In genomic region chr19:13099073-13099999, GRCh38 we compare ENCODE assay signal across 1 cellular context.
A peak's percentile ranks its signal among the peaks of the same experiment; 100 is the strongest.
TF ChIP-seq lines count a peak whose summit lies in the region.

No MANE protein-coding gene starts in this region.

TF ChIP-seq in HepG2, 621 proteins besides CTCF, POLR2A, EP300 and RAD21:
- TF ChIP-seq KLF11 (CRISPR knock-in tag; IDR thresholded peaks at IDR 0.05), result no peak
- TF ChIP-seq AGO2 (optimal IDR thresholded peaks at IDR 0.05; ENCODE audit: low read depth, low read length), result peak; percentile 77
- TF ChIP-seq ZNF770 (CRISPR knock-in tag; IDR thresholded peaks at IDR 0.05), result no peak
- no peak for TF ChIP-seq MAFK (conservative IDR thresholded peaks at IDR 0.05 in 1 of 2, IDR thresholded peaks at IDR 0.05 in 1 of 2; ENCODE audit: low read length in 2 of 2)
- no peak for TF ChIP-seq CENPBD1 (CRISPR knock-in tag; IDR thresholded peaks at IDR 0.05; ENCODE audit: borderline replicate concordance, low read depth)
- TF ChIP-seq ZBTB33 (CRISPR knock-in tag; IDR thresholded peaks at IDR 0.05), result peak; percentile 13; the same call in 1 of the 2 replicates
- no peak for TF ChIP-seq SMAD1 (CRISPR knock-in tag; IDR thresholded peaks at IDR 0.05; ENCODE audit: borderline replicate concordance, low read depth)
- no peak for TF ChIP-seq RXRA (CRISPR knock-in tag; IDR thresholded peaks at IDR 0.05)
- TF ChIP-seq PRPF4 (IDR thresholded peaks at IDR 0.05; ENCODE audit: low read depth, low read length, poor library complexity, severe bottlenecking), result no peak
- no peak for TF ChIP-seq YY1 (IDR thresholded peaks at IDR 0.05; ENCODE audit: insufficient read depth, insufficient replicate concordance, low read depth, low read length)
- TF ChIP-seq ZNF761 (CRISPR knock-in tag; conservative IDR thresholded peaks at IDR 0.05), result no peak
- peak; percentile 26 for TF ChIP-seq RBM22 (optimal IDR thresholded peaks at IDR 0.05; ENCODE audit: low read length)
- no peak for TF ChIP-seq ZNF567 (CRISPR knock-in tag; IDR thresholded peaks at IDR 0.05; ENCODE audit: borderline replicate concordance)
- no peak for TF ChIP-seq ZNF430 (CRISPR knock-in tag; IDR thresholded peaks at IDR 0.05)
- TF ChIP-seq POLR2G (IDR thresholded peaks at IDR 0.05; ENCODE audit: low read depth, low read length), result 0 out of 2 replicates have a peak, but pooled peaks have one; percentile 7
- TF ChIP-seq ZNF121 (CRISPR knock-in tag; IDR thresholded peaks at IDR 0.05), result no peak
- no peak for TF ChIP-seq KAT7 (CRISPR knock-in tag; IDR thresholded peaks at IDR 0.05; ENCODE audit: borderline replicate concordance)
- no peak for TF ChIP-seq ZNF782 (CRISPR knock-in tag; IDR thresholded peaks at IDR 0.05; ENCODE audit: borderline replicate concordance)
- TF ChIP-seq ZNF747 (CRISPR knock-in tag; IDR thresholded peaks at IDR 0.05; ENCODE audit: borderline replicate concordance), result no peak
- no peak for TF ChIP-seq ATF1 (CRISPR knock-in tag; IDR thresholded peaks at IDR 0.05)
- TF ChIP-seq ZNF367 (CRISPR knock-in tag; IDR thresholded peaks at IDR 0.05; ENCODE audit: borderline replicate concordance), result no peak
- no peak for TF ChIP-seq ARID2 (CRISPR knock-in tag; IDR thresholded peaks at IDR 0.05; ENCODE audit: borderline replicate concordance)
TF ChIP-seq in HepG2: peak in this region for 4.
